ENCODE assay signal across 1 cellular context in genomic region chr22:19396934-19397728, GRCh38.
A peak's percentile ranks its signal among the peaks of the same experiment; 100 is the strongest.
TF ChIP-seq lines count a peak whose summit lies in the region.

No MANE protein-coding gene starts in this region.

TF ChIP-seq in K562, 482 proteins besides CTCF, POLR2A, EP300 and RAD21 (continued from another document and continues in another):
- TF ChIP-seq AFF4 (CRISPR knock-in tag; IDR thresholded peaks at IDR 0.05) (no peak), SIX5 (IDR thresholded peaks at IDR 0.05; ENCODE audit: borderline replicate concordance in 1 of 2, insufficient read depth in 1 of 2, low read depth in 1 of 2, low read length in 2 of 2) (no peak), ZNF253 (CRISPR knock-in tag; conservative IDR thresholded peaks at IDR 0.05) (no peak), ZNF431 (CRISPR knock-in tag; IDR thresholded peaks at IDR 0.05) (no peak), THAP12 (CRISPR knock-in tag; IDR thresholded peaks at IDR 0.05) (peak; percentile 27; the same call in 1 of the 2 replicates), BRF2 (IDR thresholded peaks at IDR 0.05; ENCODE audit: borderline replicate concordance, insufficient read depth, insufficient read length) (no peak), ZNF140 (CRISPR knock-in tag; IDR thresholded peaks at IDR 0.05) (no peak), SMAD3 (CRISPR knock-in tag; conservative IDR thresholded peaks at IDR 0.05) (peak; percentile 92), ZNF282 (CRISPR knock-in tag; IDR thresholded peaks at IDR 0.05) (no peak), GATA2 (CRISPR knock-in tag; IDR thresholded peaks at IDR 0.05) (no peak), ELF1 (tag; IDR thresholded peaks at IDR 0.05) (no peak), ZNF589 (CRISPR knock-in tag; IDR thresholded peaks at IDR 0.05; ENCODE audit: low read depth) (peak; percentile 93), NUFIP1 (IDR thresholded peaks at IDR 0.05; ENCODE audit: partially characterized antibody) (no peak), GTF3C2 (IDR thresholded peaks at IDR 0.05; ENCODE audit: borderline replicate concordance, extremely low read depth, insufficient read length) (no peak), NKRF (IDR thresholded peaks at IDR 0.05; ENCODE audit: borderline replicate concordance) (no peak), ILK (tag; IDR thresholded peaks at IDR 0.05; ENCODE audit: borderline replicate concordance, low read depth) (peak; percentile 64; the same call in 1 of the 2 replicates), CHD4 (IDR thresholded peaks at IDR 0.05; ENCODE audit: insufficient read depth, insufficient replicate concordance, low read depth, low read length, poor library complexity, severe bottlenecking) (peak; percentile 87), PHTF2 (CRISPR knock-in tag; IDR thresholded peaks at IDR 0.05) (no peak), NONO (IDR thresholded peaks at IDR 0.05; ENCODE audit: low read depth in 2 of 2, low read length in 1 of 2) (peak in 1 of 2 experiments; percentile 81; a peak in 2 of 4 replicates), BRD4 (IDR thresholded peaks at IDR 0.05) (peak; percentile 85; the same call in 1 of the 2 replicates), CEBPZ (IDR thresholded peaks at IDR 0.05; ENCODE audit: borderline replicate concordance, low read depth, low read length) (no peak), TRIM24 (IDR thresholded peaks at IDR 0.05) (no peak), SRSF1 (IDR thresholded peaks at IDR 0.05; ENCODE audit: low read depth, low read length) (no peak), ZNF639 (CRISPR knock-in tag; conservative IDR thresholded peaks at IDR 0.05 in 1 of 2, IDR thresholded peaks at IDR 0.05 in 1 of 2) (peak in 1 of 2 experiments; percentile 95; a peak in 2 of 4 replicates), KLF6 (CRISPR knock-in tag; IDR thresholded peaks at IDR 0.05; ENCODE audit: borderline replicate concordance) (peak; percentile 75; the same call in 1 of the 2 replicates), PTBP1 (IDR thresholded peaks at IDR 0.05; ENCODE audit: low read depth, low read length) (no peak), COPS2 (conservative IDR thresholded peaks at IDR 0.05) (no peak), CCAR2 (IDR thresholded peaks at IDR 0.05; ENCODE audit: low read depth, low read length) (no peak), E2F1 (CRISPR knock-in tag; IDR thresholded peaks at IDR 0.05) (peak; percentile 75; the same call in 1 of the 2 replicates), BRCA1 (IDR thresholded peaks at IDR 0.05) (no peak), BRCA1 (CRISPR knock-in tag; IDR thresholded peaks at IDR 0.05) (no peak), ILF3 (IDR thresholded peaks at IDR 0.05; ENCODE audit: borderline replicate concordance) (peak; percentile 82; the same call in 1 of the 2 replicates), MTA2 (IDR thresholded peaks at IDR 0.05; ENCODE audit: low read depth) (peak; percentile 97), PBX2 (CRISPR knock-in tag; IDR thresholded peaks at IDR 0.05; ENCODE audit: low read depth) (no peak), PBX2 (tag; conservative IDR thresholded peaks at IDR 0.05; ENCODE audit: low read depth) (peak; percentile 84), TAL1 (IDR thresholded peaks at IDR 0.05) (peak; percentile 98), FOSL1 (tag; conservative IDR thresholded peaks at IDR 0.05) (peak; percentile 75), CBX5 (IDR thresholded peaks at IDR 0.05; ENCODE audit: borderline replicate concordance, low read depth) (no peak), WHSC1 (IDR thresholded peaks at IDR 0.05; ENCODE audit: low read length) (no peak), ZNF696 (CRISPR knock-in tag; conservative IDR thresholded peaks at IDR 0.05) (no peak)
